Comparison of ENCODE assay signal across 6 cellular contexts in genomic region chr21:27126140-27126539, GRCh38.
"Had no signal": no experiment of that assay in that cellular context is flagged by ENCODE, and none has a peak within 500 bp of the region (broad histone marks: within the 10 kb centered on the region; RNA-seq: fewer than 3 reads in every experiment).

No MANE protein-coding gene starts in this region.

- H3K4me3 Mint-ChIP-seq: IgD-negative memory B cell had no signal

- H3K4me1 Mint-ChIP-seq: IgD-negative memory B cell had no signal

- H3K36me3 Mint-ChIP-seq: IgD-negative memory B cell had no signal

- DNase-seq: IMR-90, KBM-7 had no signal

- H3K4me3 ChIP-seq: K562 had no signal

- H3K27ac Mint-ChIP-seq: IgD-negative memory B cell had no signal

- ATAC-seq: HepG2, K562 had no signal

- H3K27ac ChIP-seq: HL-60 had no signal
